In genomic region chr16:68517606-68518161, GRCh38 we compare ENCODE assay signal across 1 cellular context.
TF ChIP-seq lines count a peak whose summit lies in the region.

No MANE protein-coding gene starts in this region.

TF ChIP-seq in GM12878, 131 proteins besides CTCF, POLR2A, EP300 and RAD21:
- TF ChIP-seq PRDM15 (CRISPR knock-in tag; IDR thresholded peaks at IDR 0.05): no peak
- peak; percentile 15; the same call in 1 of the 2 replicates for TF ChIP-seq SPI1 (IDR thresholded peaks at IDR 0.05; ENCODE audit: borderline replicate concordance, insufficient read depth, low read depth, low read length)
- no peak for TF ChIP-seq MAX (IDR thresholded peaks at IDR 0.05; ENCODE audit: low read depth, low read length)
- no peak for TF ChIP-seq NKRF (conservative IDR thresholded peaks at IDR 0.05)
